Comparison of ENCODE assay signal across 14 cellular contexts in genomic region chr6:131931063-131931745, GRCh38. TPM values are rescaled to one million over a fixed set of nuclear protein-coding genes. Genes with fewer than 3 reads are reported as not detected.
A peak's percentile ranks its signal among the peaks of the same experiment; 100 is the strongest.
DNase-seq lines count a peak whose midpoint lies in the region; ATAC-seq and TF ChIP-seq lines count a peak whose summit lies in the region.
"Had no signal": no experiment of that assay in that cellular context is flagged by ENCODE, and none has a peak within 500 bp of the region (broad histone marks: within the 10 kb centered on the region; RNA-seq: fewer than 3 reads in every experiment).

No MANE protein-coding gene starts in this region.

- TF ChIP-seq CTCF in AG10803 (conservative IDR thresholded peaks at IDR 0.05; ENCODE audit: low read length) (no peak), mesothelial cell of epicardium (IDR thresholded peaks at IDR 0.05; ENCODE audit: unreplicated experiment) (no peak)

- H3K4me1 Mint-ChIP-seq in mesothelial cell of epicardium: peaks cover 9% of the 10 kb centered on the region
- H3K4me1 Mint-ChIP-seq: CD8-positive, alpha-beta memory T cell had no signal

- H3K4me3 Mint-ChIP-seq in mesothelial cell of epicardium: no peak overlapping the region
- H3K4me3 Mint-ChIP-seq: CD8-positive, alpha-beta memory T cell had no signal

- H3K36me3 Mint-ChIP-seq in mesothelial cell of epicardium: no peaks in the 10 kb centered on the region
- H3K36me3 Mint-ChIP-seq in activated naive CD4-positive, alpha-beta T cell treated with anti-CD3 and anti-CD28 coated beads, Interleukin-2, amount 50 U/mL, for 72 hours: no peaks in the 10 kb centered on the region
- H3K36me3 Mint-ChIP-seq: CD8-positive, alpha-beta memory T cell had no signal

- H3K27ac Mint-ChIP-seq in mesothelial cell of epicardium: peak overlapping the region; percentile 26
- no peak overlapping the region for H3K27ac Mint-ChIP-seq in activated naive CD4-positive, alpha-beta T cell treated with anti-CD3 and anti-CD28 coated beads, Interleukin-2, amount 50 U/mL, for 72 hours

- no peak overlapping the region for H3K4me3 ChIP-seq in AG10803 (ENCODE audit: low read length)
- H3K4me3 ChIP-seq: BLaER1, HAP-1 had no signal

- H3K9me3 Mint-ChIP-seq in mesothelial cell of epicardium: peaks cover 4% of the 10 kb centered on the region
- no peaks in the 10 kb centered on the region for H3K9me3 Mint-ChIP-seq in activated naive CD4-positive, alpha-beta T cell treated with anti-CD3 and anti-CD28 coated beads, Interleukin-2, amount 50 U/mL, for 72 hours
- H3K9me3 Mint-ChIP-seq: CD8-positive, alpha-beta memory T cell had no signal

- H3K27me3 Mint-ChIP-seq in mesothelial cell of epicardium (ENCODE audit: low read depth): no peaks in the 10 kb centered on the region

- peak; percentile 44 for DNase-seq in AG10803 (ENCODE audit: low read depth)
- DNase-seq in RPMI7951 (ENCODE audit: low read depth): peak; percentile 64
- peak; percentile 78 for DNase-seq in fibroblast of peridontal ligament (ENCODE audit: extremely low read depth)
- DNase-seq in mesothelial cell of epicardium (ENCODE audit: low spot score in 2 of 2, unreplicated experiment in 2 of 2): no peak
- no peak for DNase-seq in GM19240 (ENCODE audit: insufficient read length, low spot score)
- DNase-seq in RKO (ENCODE audit: low spot score): no peak
- DNase-seq in activated naive CD4-positive, alpha-beta T cell treated with anti-CD3 and anti-CD28 coated beads, Interleukin-2, amount 50 U/mL, for 72 hours (ENCODE audit: low spot score in 2 of 2): no peak
- DNase-seq: CD8-positive, alpha-beta memory T cell; NCI-H1436; NCI-H2081; PC-3 had no signal

- ATAC-seq in GM21723 (IDR thresholded peaks at IDR 0.05; ENCODE audit: unreplicated experiment): no peak
- ATAC-seq in activated naive CD4-positive, alpha-beta T cell treated with anti-CD3 and anti-CD28 coated beads, Interleukin-2, amount 50 U/mL, for 72 hours: no peak
- ATAC-seq: PC-3 had no signal

RNA-seq across cellular contexts. Expression of gene CCN2, which starts 20.0 kb away (rescaled TPM):
- 24.4 and 30.0 TPM in 2 replicates for total RNA-seq in RPMI7951 (2014; rRNA removed; shearing (Covaris generic))
- 683 to 766 TPM (median 697 TPM) in 3 replicates for total RNA-seq in mesothelial cell of epicardium
- not detected for total RNA-seq in activated naive CD4-positive, alpha-beta T cell treated with anti-CD3 and anti-CD28 coated beads, Interleukin-2, amount 50 U/mL, for 72 hours
- total RNA-seq: CD8-positive, alpha-beta memory T cell had no signal

Comparison
In these comparisons a context has a peak if more than half of its experiments do, and no peak if none do; other contexts are left out.
1. DNase-seq: peak in AG10803 (single experiment), RPMI7951 (single experiment) and fibroblast of peridontal ligament (single experiment); none in mesothelial cell of epicardium (0 of 2), GM19240 (single experiment), RKO (single experiment) and activated naive CD4-positive, alpha-beta T cell treated with anti-CD3 and anti-CD28 coated beads, Interleukin-2, amount 50 U/mL, for 72 hours (0 of 2).
2. RNA of gene CCN2, which starts 20.0 kb away (total RNA-seq): 683 to 766 TPM in mesothelial cell of epicardium and 24.4 to 30.0 TPM in RPMI7951; not detected in activated naive CD4-positive, alpha-beta T cell treated with anti-CD3 and anti-CD28 coated beads, Interleukin-2, amount 50 U/mL, for 72 hours; every median in the first group is over 10 times any median in the second.